Comparison of ENCODE assay signal across 11 cellular contexts in genomic region chr1:119660253-119661078, GRCh38. TPM values are rescaled to one million over a fixed set of nuclear protein-coding genes. Genes with fewer than 3 reads are reported as not detected.
DNase-seq lines count a peak whose midpoint lies in the region; ATAC-seq, FAIRE-seq and TF ChIP-seq lines count a peak whose summit lies in the region.
"Had no signal": no experiment of that assay in that cellular context is flagged by ENCODE, and none has a peak within 500 bp of the region (broad histone marks: within the 10 kb centered on the region; RNA-seq: fewer than 3 reads in every experiment).

No MANE protein-coding gene starts in this region.

- DNase-seq in COR-L47 (lab: John Stamatoyannopoulos, UW) (no peak), KBM-7 (no peak), GM12891 (ENCODE audit: insufficient read length, low spot score) (no peak)
- DNase-seq in stimulated activated CD8-positive, alpha-beta memory T cell treated with anti-CD3 and anti-CD28 coated beads, Interleukin-4, amount 100 ng/mL, for 48 hours, result no peak
- DNase-seq: activated naive CD4-positive, alpha-beta T cell treated with anti-CD3 and anti-CD28 coated beads for 36 hours; NCI-H1694 had no signal

- no peaks in the 10 kb centered on the region for H3K27me3 ChIP-seq in endocrine pancreas (ENCODE audit: control insufficient read depth, insufficient read depth, low read length)

- H3K9me3 ChIP-seq in endocrine pancreas (ENCODE audit: control insufficient read depth, low read length), result no peaks in the 10 kb centered on the region

- H3K9ac ChIP-seq in endocrine pancreas (ENCODE audit: control insufficient read depth, insufficient read depth, low read length), result no peak overlapping the region

- ATAC-seq in GM19438 (IDR thresholded peaks at IDR 0.05; ENCODE audit: low read depth, unreplicated experiment), result peak; percentile 55
- peak; percentile 56 for ATAC-seq in HG03108 (IDR thresholded peaks at IDR 0.05; ENCODE audit: unreplicated experiment)

- TF ChIP-seq CTCF in C4-2B (conservative IDR thresholded peaks at IDR 0.05), result no peak

- TF ChIP-seq POLR2A in GM12891 (IDR thresholded peaks at IDR 0.05; ENCODE audit: low read depth, low read length), result no peak

- no peaks in the 10 kb centered on the region for H3K36me3 ChIP-seq in endocrine pancreas (ENCODE audit: control insufficient read depth, insufficient read depth, low read length)

- H3K4me3 ChIP-seq in endocrine pancreas (ENCODE audit: control insufficient read depth, insufficient read depth, low read length), result peak overlapping the region; percentile 65
- H3K4me3 ChIP-seq: skin epidermis had no signal

- FAIRE-seq in GM12891 (lab: Jason Lieb, UNC), result no peak

- peak overlapping the region; percentile 70 for H3K27ac ChIP-seq in C4-2B

- H3K4me1 ChIP-seq in endocrine pancreas (ENCODE audit: control insufficient read depth, insufficient read depth, low read length), result peaks cover 14% of the 10 kb centered on the region

- in situ Hi-C loops in KBM-7 (cut with MboI; ENCODE audit: low pct_unique_long_range_greater_than_20kb, low sequenced_read_pairs), result no loop called here

TF ChIP-seq in GM12891, 5 proteins besides CTCF, POLR2A, EP300 and RAD21:
- TF ChIP-seq PAX5 (IDR thresholded peaks at IDR 0.05; ENCODE audit: insufficient read depth, low read length, severe bottlenecking) (no peak), TAF1 (IDR thresholded peaks at IDR 0.05; ENCODE audit: low read depth, low read length) (no peak)
TF ChIP-seq in GM12891: peak in this region for 0.

RNA-seq across cellular contexts. Expression of gene ZNF697, which starts 12.4 kb away (rescaled TPM):
- 0.33 TPM for polyA plus RNA-seq in GM12891 (2012; ENCODE audit: low read depth, missing spikeins)

RNA-seq across cellular contexts. Expression of gene PHGDH, which starts 51.3 kb away (rescaled TPM):
- 10.6 TPM for polyA plus RNA-seq in GM12891 (2012; ENCODE audit: low read depth, missing spikeins)
